1 cellular context compared by ENCODE assay signal in the genomic region with DNA sequence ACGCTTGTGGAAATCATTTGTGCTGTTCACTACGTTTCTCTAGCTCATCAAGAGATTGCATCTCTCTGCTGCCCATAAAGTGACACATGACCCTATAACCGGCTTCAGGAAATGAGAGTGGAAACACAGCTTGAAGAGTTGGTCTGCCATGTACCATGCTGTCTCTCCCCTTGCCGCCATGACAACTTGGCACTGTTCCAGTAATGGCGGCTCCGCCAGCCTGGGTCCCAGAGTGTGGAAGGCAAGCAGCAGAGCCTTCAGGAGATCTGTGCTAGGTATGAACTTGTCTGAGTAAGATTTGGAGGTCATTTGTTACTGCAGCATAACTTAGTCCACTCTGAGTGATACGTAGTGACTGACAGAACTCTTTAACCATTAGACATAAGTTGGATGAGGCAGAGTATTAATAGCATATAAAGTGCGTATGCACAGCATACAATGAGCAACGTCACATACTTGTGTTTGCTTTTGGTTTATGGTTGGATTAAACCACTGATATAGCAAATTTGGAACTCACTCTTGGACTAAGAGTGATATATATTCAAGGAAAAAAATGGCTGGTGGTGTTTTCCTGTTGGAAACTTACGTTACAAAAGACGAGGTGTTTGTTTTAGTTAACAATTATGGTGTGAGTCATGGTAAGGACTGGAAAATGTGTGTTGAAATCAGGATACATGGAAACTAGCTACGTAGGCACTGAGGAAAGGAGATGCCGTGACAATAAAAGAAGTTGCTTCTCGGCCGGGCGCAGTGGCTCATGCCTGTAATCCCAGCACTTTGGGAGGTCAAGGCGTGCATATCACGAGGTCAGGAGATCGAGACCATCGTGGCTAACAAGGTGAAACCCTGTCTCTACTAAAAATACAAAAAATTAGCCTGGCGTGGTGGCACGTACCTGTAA.
TF ChIP-seq lines count a peak whose summit lies in the region.

No MANE protein-coding gene starts in this region.

TF ChIP-seq in HEK293, 187 proteins besides CTCF, POLR2A, EP300 and RAD21 (continued from another document):
- peak; percentile 56 for TF ChIP-seq SETDB1 (IDR thresholded peaks at IDR 0.05; ENCODE audit: insufficient read length, low read length)
- no peak for TF ChIP-seq ZNF747 (tag by site-specific recombination; IDR thresholded peaks at IDR 0.05)
- no peak for TF ChIP-seq KLF9 (tag by site-specific recombination; IDR thresholded peaks at IDR 0.05; ENCODE audit: low read depth)
- TF ChIP-seq ZBTB44 (tag by site-specific recombination; IDR thresholded peaks at IDR 0.05), result no peak
TF ChIP-seq in HEK293: peak in this region for 5.
